In genomic region chr11:71294846-71295600, GRCh38 we compare ENCODE assay signal across 24 cellular contexts. TPM values are rescaled to one million over a fixed set of nuclear protein-coding genes. Genes with fewer than 3 reads are reported as not detected.
DNase-seq lines count a peak whose midpoint lies in the region; ATAC-seq and TF ChIP-seq lines count a peak whose summit lies in the region.
"Had no signal": no experiment of that assay in that cellular context is flagged by ENCODE, and none has a peak within 500 bp of the region (broad histone marks: within the 10 kb centered on the region; RNA-seq: fewer than 3 reads in every experiment).

No MANE protein-coding gene starts in this region.

- dilution Hi-C loops in IMR-90 (cut with HindIII; ENCODE audit: low sequenced_read_pairs, unreplicated experiment) = no loop called here

- no peak overlapping the region; the same call in 1 of the 2 replicates for H2BK120ac ChIP-seq in IMR-90 (ENCODE audit: low read depth, low read length)

- TF ChIP-seq POLR2A in IMR-90 (IDR thresholded peaks at IDR 0.05; ENCODE audit: low read depth, low read length) = no peak

- H4K20me1 ChIP-seq in IMR-90 (ENCODE audit: insufficient read depth, low read length) = no peaks in the 10 kb centered on the region
- H4K20me1 ChIP-seq: BLaER1 had no signal

- no peaks in the 10 kb centered on the region for H3K79me1 ChIP-seq in IMR-90 (ENCODE audit: low read depth in 1 of 2, low read length in 2 of 2)

- H3K9me3 ChIP-seq in IMR-90 (ENCODE audit: control insufficient read depth, insufficient read depth, low read length) (no peaks in the 10 kb centered on the region), colonic mucosa (no peaks in the 10 kb centered on the region), lung (ENCODE audit: control insufficient read depth in 2 of 2, insufficient read depth in 1 of 2, low read length in 1 of 2) (peaks cover 5 to 7% of the 10 kb centered on the region in 2 donors)

- 0 out of 2 replicates have a peak overlapping the region, but pooled peaks have one; percentile 6 for H4K91ac ChIP-seq in IMR-90 (ENCODE audit: insufficient read depth, low read depth, low read length)

- H2BK20ac ChIP-seq in IMR-90 (ENCODE audit: low read depth, low read length) = no peak overlapping the region

- peaks cover 20% of the 10 kb centered on the region for H3K9me3 Mint-ChIP-seq in type B pancreatic cell

- in situ Hi-C loops in IMR-90 (cut with MboI; ENCODE audit: low sequenced_read_pairs) = no loop called here

- no peak overlapping the region for H3K4ac ChIP-seq in IMR-90 (ENCODE audit: low read depth, low read length)

- H3K27me3 Mint-ChIP-seq in type B pancreatic cell = no peaks in the 10 kb centered on the region

- peaks cover 9% of the 10 kb centered on the region for H3K9me1 ChIP-seq in IMR-90 (ENCODE audit: insufficient read depth, low read length)

- H2AK9ac ChIP-seq in IMR-90 (replicated peaks; ENCODE audit: low read depth, low read length, poor library complexity) = no peak overlapping the region

- H3K36me3 ChIP-seq in IMR-90 (ENCODE audit: control insufficient read depth, insufficient read depth, low read length) = no peaks in the 10 kb centered on the region
- no peaks in the 10 kb centered on the region for H3K36me3 ChIP-seq in colonic mucosa
- H3K36me3 ChIP-seq in lung (ENCODE audit: control insufficient read depth in 2 of 2, insufficient read depth in 2 of 2, low read length in 2 of 2) = no peaks in the 10 kb centered on the region
- H3K36me3 ChIP-seq: BLaER1 had no signal

- ATAC-seq in IMR-90 (ENCODE audit: low read depth) (no peak), lung (ENCODE audit: insufficient read depth, low FRiP score) (no peak)
- ATAC-seq: GM12878 had no signal

- H3K27me3 ChIP-seq in IMR-90 (ENCODE audit: control insufficient read depth, insufficient read depth, low read length) (no peaks in the 10 kb centered on the region), colonic mucosa (no peaks in the 10 kb centered on the region), lung (ENCODE audit: control insufficient read depth, insufficient read depth) (no peaks in the 10 kb centered on the region)
- H3K27me3 ChIP-seq: BLaER1 had no signal

- no peak overlapping the region for H3K18ac ChIP-seq in IMR-90 (ENCODE audit: low read depth, low read length)

- POLR2A ChIA-PET in IMR-90 (lab: Charles Lee; ENCODE audit: unreplicated experiment) = no interaction called here

- no peak overlapping the region for H3K56ac ChIP-seq in IMR-90 (ENCODE audit: extremely low read depth, insufficient read depth, low read length)

- WGBS in IMR-90 (ENCODE audit: extremely low coverage in 2 of 2, insufficient read length in 1 of 2), 2 experiments = 85% methylated on average over 4 of the region's 9 CpGs; no CpG with 5 or more reads in 1 of the 2 experiments
- 92 to 93% methylated on average over 9 of the region's 9 CpGs for WGBS in lung, 2 donors

- H2BK5ac ChIP-seq in IMR-90 (ENCODE audit: low read depth, low read length, poor library complexity, severe bottlenecking) = no peak overlapping the region

- peaks cover 4% of the 10 kb centered on the region for H3K4me1 Mint-ChIP-seq in type B pancreatic cell (ENCODE audit: unreplicated experiment)

- H3K9ac ChIP-seq in IMR-90 (ENCODE audit: low read depth, low read length) = no peak overlapping the region
- no peak overlapping the region for H3K9ac ChIP-seq in colonic mucosa (ENCODE audit: low read depth in 2 of 2, low read length in 2 of 2)
- H3K9ac ChIP-seq: BLaER1, KMS-11 had no signal

- intact Hi-C loops in IMR-90 (cut with micrococcal nuclease) = no loop called here
- intact Hi-C loops in colonic mucosa (cut with DNase I) = no loop called here

- CTCF ChIA-PET in IMR-90 (lab: Yijun Ruan, JAX) = no interaction called here

- H3K4me2 ChIP-seq in IMR-90 (ENCODE audit: low read depth, low read length) = no peak overlapping the region
- H3K4me2 ChIP-seq: BLaER1, KMS-11 had no signal

- no peak overlapping the region for H3K4me3 Mint-ChIP-seq in type B pancreatic cell
- H3K4me3 Mint-ChIP-seq: CD4-positive, alpha-beta T cell had no signal

- TF ChIP-seq CTCF in IMR-90 (conservative IDR thresholded peaks at IDR 0.05; ENCODE audit: low read depth, low read length) (no peak), colonic mucosa (IDR thresholded peaks at IDR 0.05) (no peak), lung (IDR thresholded peaks at IDR 0.05; ENCODE audit: control extremely low read depth, extremely low read depth) (no peak), type B pancreatic cell (conservative IDR thresholded peaks at IDR 0.05) (no peak)

- H3K27ac Mint-ChIP-seq in type B pancreatic cell = no peak overlapping the region
- H3K27ac Mint-ChIP-seq: CD4-positive, alpha-beta T cell had no signal

- TF ChIP-seq RAD21 in IMR-90 (IDR thresholded peaks at IDR 0.05; ENCODE audit: low read length) = no peak

- BruUV-seq in IMR-90 (replicated peaks; lab: Mats Ljungman, UMichigan) = no TSS peak

- H3K27ac ChIP-seq in IMR-90 (ENCODE audit: insufficient read depth, low read length) (no peak overlapping the region), colonic mucosa (no peak overlapping the region), lung (ENCODE audit: low read depth in 1 of 2, low read length in 1 of 2) (no peak overlapping the region)
- H3K27ac ChIP-seq: BLaER1, HL-60, KMS-11, RWPE1 had no signal

- no peak overlapping the region for H2AFZ ChIP-seq in IMR-90 (replicated peaks; ENCODE audit: low read length, poor library complexity)

- no peak overlapping the region for H2BK15ac ChIP-seq in IMR-90 (ENCODE audit: low read depth, low read length)

- H3K4me3 ChIP-seq in IMR-90 (ENCODE audit: insufficient read depth, low read depth, low read length) (no peak overlapping the region), colonic mucosa (no peak overlapping the region), lung (no peak overlapping the region)
- H3K4me3 ChIP-seq: BLaER1, GM12878 had no signal

- no peak overlapping the region for H3K23ac ChIP-seq in IMR-90 (ENCODE audit: low read depth, low read length)

- H4K8ac ChIP-seq in IMR-90 (ENCODE audit: low read depth in 2 of 2, low read length in 2 of 2) = no peak overlapping the region

- H3K4me1 ChIP-seq in IMR-90 (ENCODE audit: control insufficient read depth, insufficient read depth, low read length) (peaks cover 14% of the 10 kb centered on the region), colonic mucosa (no peaks in the 10 kb centered on the region), lung (ENCODE audit: control insufficient read depth in 2 of 2, insufficient read depth in 2 of 2, low read length in 2 of 2) (no peaks in the 10 kb centered on the region)
- H3K4me1 ChIP-seq: BLaER1 had no signal

- no peak overlapping the region for H4K5ac ChIP-seq in IMR-90 (ENCODE audit: low read depth, low read length)

- peaks cover 6% of the 10 kb centered on the region for H3K36me3 Mint-ChIP-seq in type B pancreatic cell

- peak overlapping the region; percentile 21; the same call in 1 of the 2 replicates for H2AK5ac ChIP-seq in IMR-90 (ENCODE audit: low read depth, low read length)

- H3K14ac ChIP-seq in IMR-90 (replicated peaks; ENCODE audit: low read depth, low read length) = no peak overlapping the region

- DNase-seq in IMR-90 (no peak), colonic mucosa (peak; percentile 10), lung (ENCODE audit: low spot score) (peak; percentile 22), type B pancreatic cell (ENCODE audit: extremely low spot score, unreplicated experiment) (peak; percentile 43), HK-2 (ENCODE audit: unreplicated experiment) (no peak)
- DNase-seq in activated CD4-positive, alpha-beta T cell treated with anti-CD3 and anti-CD28 coated beads for 1 hour = no peak
- DNase-seq in stimulated activated naive CD4-positive, alpha-beta T cell (lab: John Stamatoyannopoulos, UW) = no peak
- DNase-seq: CD4-positive, alpha-beta T cell; COR-L47; DMS 273 treated with DMSO at 0.1 percent for 48 hours; DMS79 treated with DMSO at 0.1 percent for 48 hours; H7; NCI-H1105; NCI-H146; NCI-H2029; NCI-H226; NCI-H748 treated with DMSO at 0.1 percent for 48 hours; NK-92 treated with Interleukin-12 subunit alpha and Interleukin-12 subunit beta, amount 100 ng/mL, for 24 hours; SIG-M5 had no signal

TF ChIP-seq in IMR-90, 13 proteins besides CTCF, POLR2A, EP300 and RAD21:
- no peak for TF ChIP-seq MAFK (IDR thresholded peaks at IDR 0.05; ENCODE audit: low read depth, low read length)

RNA-seq across cellular contexts. Expression of gene SHANK2, which starts 42.6 kb away (rescaled TPM):
- total RNA-seq in IMR-90 (2012; rRNA removed) = 0.83 and 1.6 TPM in 2 replicates
- polyA plus RNA-seq in IMR-90 (2012; rRNA removed) = 2.2 and 2.8 TPM in 2 replicates
- polyA plus RNA-seq in IMR-90 (2012; cell fraction: cytosol; rRNA removed) = 0.53 and 1.1 TPM in 2 replicates
- polyA plus RNA-seq in IMR-90 (2012; cell fraction: nucleus; rRNA removed; ENCODE audit: low replicate concordance) = 7.0 and 7.7 TPM in 2 replicates
- 10 to 100 TPM; 26.0 to 38.1 TPM for total RNA-seq in colonic mucosa
- total RNA-seq in lung = 10 to 100 TPM; 42.7 to 55.4 TPM
- polyA plus RNA-seq in lung = 1 to 10 TPM; 3.0 to 9.0 TPM
- total RNA-seq in type B pancreatic cell (ENCODE audit: low replicate concordance) = 25.9 and 49.4 TPM in 2 replicates
- total RNA-seq: CD4-positive, alpha-beta T cell had no signal

Comparison
In these comparisons a context has a peak if more than half of its experiments do, and no peak if none do; other contexts are left out.
1. DNase-seq: peak in colonic mucosa (single experiment), lung (single experiment) and type B pancreatic cell (single experiment); none in IMR-90 (single experiment), activated CD4-positive, alpha-beta T cell treated with anti-CD3 and anti-CD28 coated beads for 1 hour (single experiment), HK-2 (single experiment) and stimulated activated naive CD4-positive, alpha-beta T cell (0 of 6).
2. RNA of gene SHANK2, which starts 42.6 kb away (total RNA-seq): 42.7 to 55.4 TPM in lung, 25.9 to 49.4 TPM in type B pancreatic cell and 26.0 to 38.1 TPM in colonic mucosa; 0.83 to 1.6 TPM in IMR-90; every median in the first group is over 10 times any median in the second.